16 cellular contexts compared by ENCODE assay signal in genomic region chr9:122364117-122364782, GRCh38. TPM values are rescaled to one million over a fixed set of nuclear protein-coding genes. Genes with fewer than 3 reads are reported as not detected.
A peak's percentile ranks its signal among the peaks of the same experiment; 100 is the strongest.
DNase-seq lines count a peak whose midpoint lies in the region; ATAC-seq and TF ChIP-seq lines count a peak whose summit lies in the region.
"Had no signal": no experiment of that assay in that cellular context is flagged by ENCODE, and none has a peak within 500 bp of the region (broad histone marks: within the 10 kb centered on the region; RNA-seq: fewer than 3 reads in every experiment).

No MANE protein-coding gene starts in this region.

- H3K9me3 ChIP-seq in RWPE2 (ENCODE audit: severe bottlenecking): no peaks in the 10 kb centered on the region
- H3K9me3 ChIP-seq in lower lobe of right lung: no peaks in the 10 kb centered on the region
- H3K9me3 ChIP-seq: HAP-1, SK-N-SH had no signal

- no peak overlapping the region for H3K4me3 Mint-ChIP-seq in mesothelial cell of epicardium
- H3K4me3 Mint-ChIP-seq: B cell; CD4-positive, alpha-beta T cell had no signal

- H3K36me3 ChIP-seq in RWPE2 (ENCODE audit: low read depth): no peaks in the 10 kb centered on the region
- H3K36me3 ChIP-seq in lower lobe of right lung: no peaks in the 10 kb centered on the region
- H3K36me3 ChIP-seq: HAP-1 had no signal

- ATAC-seq in RWPE2 (ENCODE audit: low read depth) (peak; percentile 28; the same call in 2 of the 3 replicates), omental fat pad (ENCODE audit: low FRiP score) (no peak), lower lobe of right lung (no peak), HG02870 (IDR thresholded peaks at IDR 0.05; ENCODE audit: unreplicated experiment) (no peak)

- H3K36me3 Mint-ChIP-seq in mesothelial cell of epicardium: no peaks in the 10 kb centered on the region

- H3K27ac ChIP-seq in RWPE2 (ENCODE audit: poor library complexity, severe bottlenecking) (peak overlapping the region; percentile 63), epithelial cell of prostate (peak overlapping the region; percentile 67), lower lobe of right lung (no peak overlapping the region)

- peaks cover 43% of the 10 kb centered on the region for H3K4me1 ChIP-seq in RWPE2 (ENCODE audit: insufficient read depth, poor library complexity, severe bottlenecking)
- no peaks in the 10 kb centered on the region for H3K4me1 ChIP-seq in lower lobe of right lung
- H3K4me1 ChIP-seq: HAP-1 had no signal

- H3K27me3 Mint-ChIP-seq in mesothelial cell of epicardium (ENCODE audit: low read depth): peaks cover 20% of the 10 kb centered on the region
- H3K27me3 Mint-ChIP-seq: B cell had no signal

- no peaks in the 10 kb centered on the region for H3K27me3 ChIP-seq in RWPE2 (ENCODE audit: insufficient read depth, poor library complexity, severe bottlenecking)
- no peaks in the 10 kb centered on the region for H3K27me3 ChIP-seq in lower lobe of right lung (ENCODE audit: low read depth)

- H3K4me1 Mint-ChIP-seq in mesothelial cell of epicardium: peaks cover 8% of the 10 kb centered on the region

- intact Hi-C loops in lower lobe of right lung (cut with DNase I): no loop called here

- no peak overlapping the region for H3K4me3 ChIP-seq in RWPE2 (ENCODE audit: severe bottlenecking)
- no peak overlapping the region for H3K4me3 ChIP-seq in lower lobe of right lung
- H3K4me3 ChIP-seq: HAP-1 had no signal

- no peak for TF ChIP-seq CTCF in RWPE2 (IDR thresholded peaks at IDR 0.05; ENCODE audit: poor library complexity, severe bottlenecking)
- no peak for TF ChIP-seq CTCF in mesothelial cell of epicardium (IDR thresholded peaks at IDR 0.05; ENCODE audit: unreplicated experiment)
- TF ChIP-seq CTCF in omental fat pad (IDR thresholded peaks at IDR 0.05): no peak
- TF ChIP-seq CTCF in lower lobe of right lung (IDR thresholded peaks at IDR 0.05): no peak

- peaks cover 4% of the 10 kb centered on the region for H3K9me3 Mint-ChIP-seq in mesothelial cell of epicardium

- DNase-seq in ELR (ENCODE audit: low read depth) (peak; percentile 13), RWPE2 (ENCODE audit: low spot score) (no peak), epithelial cell of prostate (ENCODE audit: low read depth, low spot score) (no peak), mesothelial cell of epicardium (ENCODE audit: low spot score in 2 of 2, unreplicated experiment in 2 of 2) (no peak), omental fat pad (ENCODE audit: low spot score) (no peak), lower lobe of right lung (no peak), amniotic stem cell (lab: John Stamatoyannopoulos, UW) (no peak)
- DNase-seq: ACHN; Calu3; CD4-positive, alpha-beta T cell; NCI-H146; NCI-H69; SK-N-SH had no signal

- peak overlapping the region; percentile 35 for H3K27ac Mint-ChIP-seq in mesothelial cell of epicardium
- H3K27ac Mint-ChIP-seq: B cell; CD4-positive, alpha-beta T cell had no signal

RNA-seq across cellular contexts. Expression of gene PTGS1, which starts 6.6 kb away (rescaled TPM):
- total RNA-seq in mesothelial cell of epicardium (8.0 to 9.2 TPM (median 8.2 TPM) in 3 replicates), omental fat pad (10 to 100 TPM; 16.0 to 36.8 (median 20.1) TPM), lower lobe of right lung (14.9 TPM)
